In the genomic region with DNA sequence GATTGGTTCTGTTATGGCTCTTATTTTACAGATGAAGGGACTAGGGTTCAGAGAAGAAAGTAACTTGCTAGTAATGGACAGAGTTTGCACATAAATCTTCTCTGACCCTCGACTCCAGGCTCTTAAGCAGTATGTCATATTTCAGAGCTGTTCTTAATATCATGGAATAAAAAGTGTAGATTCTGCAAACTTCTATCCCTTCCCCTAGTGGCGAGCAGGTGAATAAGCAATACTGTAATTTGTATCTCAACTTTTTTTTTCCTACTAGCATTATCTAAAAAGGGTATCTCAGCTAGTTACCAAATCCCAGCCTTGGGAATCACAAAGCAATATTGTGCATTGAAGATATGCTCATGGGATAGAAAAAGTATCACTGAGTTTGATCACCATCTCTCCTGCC, we compare ENCODE assay signal across 16 cellular contexts.
A peak's percentile ranks its signal among the peaks of the same experiment; 100 is the strongest.
DNase-seq lines count a peak whose midpoint lies in the region; ATAC-seq, FAIRE-seq and TF ChIP-seq lines count a peak whose summit lies in the region.
"Had no signal": no experiment of that assay in that cellular context is flagged by ENCODE, and none has a peak within 500 bp of the region (broad histone marks: within the 10 kb centered on the region; RNA-seq: fewer than 3 reads in every experiment).

No MANE protein-coding gene starts in this region.

- TF ChIP-seq CTCF in AG09309 (IDR thresholded peaks at IDR 0.05; ENCODE audit: control insufficient read depth, insufficient read depth, low read depth, low read length, missing control alignments) (peak; percentile 29), glutamatergic neuron (IDR thresholded peaks at IDR 0.05; ENCODE audit: partially characterized antibody, unreplicated experiment) (peak; percentile 60)

- CTCF ChIA-PET in activated CD8-positive, alpha-beta T cell treated with anti-CD3 and anti-CD28 coated beads, Interleukin-2, amount 10 ng/mL, durations not matched to agents 7 days and 5 days (lab: Charles Lee): no interaction called here

- DNase-seq in AG09309 (ENCODE audit: low read depth) (no peak), HCEC 1CT (peak; percentile 21), SW480 (ENCODE audit: low spot score) (peak; percentile 13), glutamatergic neuron (no peak), RCC 7860 (ENCODE audit: low spot score) (no peak), T1000 (lab: John Stamatoyannopoulos, UW) (no peak)
- no peak for DNase-seq in activated CD8-positive, alpha-beta T cell treated with anti-CD3 and anti-CD28 coated beads, Interleukin-2, amount 10 ng/mL, durations not matched to agents 7 days and 5 days
- DNase-seq: activated CD4-positive, CD25-positive, alpha-beta regulatory T cell treated with anti-CD3 and anti-CD28 coated beads, Interleukin-2, amount 50 U/mL, for 72 hours; activated T-cell treated with anti-CD3 and anti-CD28 coated beads, Interleukin-2, amount 50 U/mL, for 48 hours; body of pancreas; NCI-H446 treated with DMSO at 0.1 percent for 48 hours; SHP77 treated with DMSO at 0.1 percent for 48 hours had no signal

- no peaks in the 10 kb centered on the region for H3K27me3 Mint-ChIP-seq in glutamatergic neuron (ENCODE audit: unreplicated experiment)
- no peaks in the 10 kb centered on the region for H3K27me3 Mint-ChIP-seq in activated CD8-positive, alpha-beta T cell treated with anti-CD3 and anti-CD28 coated beads, Interleukin-2, amount 10 ng/mL, durations not matched to agents 7 days and 5 days (ENCODE audit: low read depth)

- H3K36me3 Mint-ChIP-seq in glutamatergic neuron (ENCODE audit: unreplicated experiment): peaks cover 3% of the 10 kb centered on the region
- no peaks in the 10 kb centered on the region for H3K36me3 Mint-ChIP-seq in activated CD8-positive, alpha-beta T cell treated with anti-CD3 and anti-CD28 coated beads, Interleukin-2, amount 10 ng/mL, durations not matched to agents 7 days and 5 days (ENCODE audit: low read depth)
- H3K36me3 Mint-ChIP-seq: stimulated activated effector memory CD8-positive, alpha-beta T cell treated with anti-CD3 and anti-CD28 coated beads, Interleukin-12 subunit alpha, Interleukin-12 subunit beta, amount 100 ng/mL, for 72 hours had no signal

- no peak for FAIRE-seq in RCC 7860 (lab: Jason Lieb, UNC)

- peaks cover under 1% of the 10 kb centered on the region for H3K4me1 Mint-ChIP-seq in glutamatergic neuron (ENCODE audit: low read depth, unreplicated experiment)
- H3K4me1 Mint-ChIP-seq in activated CD8-positive, alpha-beta T cell treated with anti-CD3 and anti-CD28 coated beads, Interleukin-2, amount 10 ng/mL, durations not matched to agents 7 days and 5 days (ENCODE audit: low read depth): no peaks in the 10 kb centered on the region
- H3K4me1 Mint-ChIP-seq: B cell; stimulated activated effector memory CD8-positive, alpha-beta T cell treated with anti-CD3 and anti-CD28 coated beads, Interleukin-12 subunit alpha, Interleukin-12 subunit beta, amount 100 ng/mL, for 72 hours had no signal

- H3K9me3 Mint-ChIP-seq in glutamatergic neuron (ENCODE audit: unreplicated experiment): no peaks in the 10 kb centered on the region
- H3K9me3 Mint-ChIP-seq in activated CD8-positive, alpha-beta T cell treated with anti-CD3 and anti-CD28 coated beads, Interleukin-2, amount 10 ng/mL, durations not matched to agents 7 days and 5 days (ENCODE audit: insufficient read depth): peaks cover 4% of the 10 kb centered on the region

- H3K27ac Mint-ChIP-seq in glutamatergic neuron (ENCODE audit: unreplicated experiment): no peak overlapping the region
- no peak overlapping the region for H3K27ac Mint-ChIP-seq in activated CD8-positive, alpha-beta T cell treated with anti-CD3 and anti-CD28 coated beads, Interleukin-2, amount 10 ng/mL, durations not matched to agents 7 days and 5 days
- H3K27ac Mint-ChIP-seq: B cell; stimulated activated effector memory CD8-positive, alpha-beta T cell treated with anti-CD3 and anti-CD28 coated beads, Interleukin-12 subunit alpha, Interleukin-12 subunit beta, amount 100 ng/mL, for 72 hours had no signal

- H3K4me3 Mint-ChIP-seq in glutamatergic neuron (ENCODE audit: unreplicated experiment): no peak overlapping the region
- no peak overlapping the region for H3K4me3 Mint-ChIP-seq in activated CD8-positive, alpha-beta T cell treated with anti-CD3 and anti-CD28 coated beads, Interleukin-2, amount 10 ng/mL, durations not matched to agents 7 days and 5 days
- H3K4me3 Mint-ChIP-seq: B cell; stimulated activated effector memory CD8-positive, alpha-beta T cell treated with anti-CD3 and anti-CD28 coated beads, Interleukin-12 subunit alpha, Interleukin-12 subunit beta, amount 100 ng/mL, for 72 hours had no signal

- H3K4me3 ChIP-seq in AG09309 (ENCODE audit: control insufficient read depth, low read depth, low read length): no peak overlapping the region
- H3K4me3 ChIP-seq: body of pancreas, prostate gland had no signal

- ATAC-seq in GM18873 (IDR thresholded peaks at IDR 0.05; ENCODE audit: low FRiP score, unreplicated experiment): no peak
- ATAC-seq in activated CD8-positive, alpha-beta T cell treated with anti-CD3 and anti-CD28 coated beads, Interleukin-2, amount 10 ng/mL, durations not matched to agents 7 days and 5 days: no peak
- ATAC-seq: body of pancreas; stimulated activated effector memory CD8-positive, alpha-beta T cell treated with anti-CD3 and anti-CD28 coated beads, Interleukin-12 subunit alpha, Interleukin-12 subunit beta, amount 100 ng/mL, for 72 hours had no signal

- POLR2A ChIA-PET in activated CD8-positive, alpha-beta T cell treated with anti-CD3 and anti-CD28 coated beads, Interleukin-2, amount 10 ng/mL, durations not matched to agents 7 days and 5 days (lab: Charles Lee): no interaction called here

Comparison
In these comparisons a context has a peak if more than half of its experiments do, and no peak if none do; other contexts are left out.
1. DNase-seq: peak in HCEC 1CT (single experiment) and SW480 (single experiment); none in AG09309 (single experiment), glutamatergic neuron (single experiment), RCC 7860 (single experiment), T1000 (single experiment) and activated CD8-positive, alpha-beta T cell treated with anti-CD3 and anti-CD28 coated beads, Interleukin-2, amount 10 ng/mL, durations not matched to agents 7 days and 5 days (single experiment).